ENCODE assay signal across 8 cellular contexts in genomic region chr6:27688014-27688586, GRCh38.
A peak's percentile ranks its signal among the peaks of the same experiment; 100 is the strongest.
DNase-seq lines count a peak whose midpoint lies in the region; ATAC-seq and TF ChIP-seq lines count a peak whose summit lies in the region.

No MANE protein-coding gene starts in this region.

- peaks cover 5% of the 10 kb centered on the region for H3K27me3 Mint-ChIP-seq in activated naive CD8-positive, alpha-beta T cell
- peaks cover 29% of the 10 kb centered on the region for H3K27me3 Mint-ChIP-seq in progenitor cell of endocrine pancreas

- ATAC-seq in HG02588 (IDR thresholded peaks at IDR 0.05; ENCODE audit: unreplicated experiment) = peak; percentile 60
- ATAC-seq in SK-N-SH treated with all-trans-retinoic acid at 6 μM for 48 hours = peak; percentile 88
- ATAC-seq in left cardiac atrium = peak; percentile 84 to 98

- DNase-seq in G401 (ENCODE audit: low spot score) (peak; percentile 95), NCI-H1092 (lab: John Stamatoyannopoulos, UW) (peak; percentile 71), left cardiac atrium (peak; percentile 61), progenitor cell of endocrine pancreas (ENCODE audit: low spot score, unreplicated experiment) (peak; percentile 64), ureter (ENCODE audit: low spot score) (peak; percentile 85)

- no peak for TF ChIP-seq CTCF in progenitor cell of endocrine pancreas (IDR thresholded peaks at IDR 0.05; ENCODE audit: unreplicated experiment)

- H3K9me3 Mint-ChIP-seq in activated naive CD8-positive, alpha-beta T cell (ENCODE audit: low read depth) = no peaks in the 10 kb centered on the region
- no peaks in the 10 kb centered on the region for H3K9me3 Mint-ChIP-seq in progenitor cell of endocrine pancreas (ENCODE audit: low read depth)

- H3K36me3 Mint-ChIP-seq in activated naive CD8-positive, alpha-beta T cell = no peaks in the 10 kb centered on the region
- no peaks in the 10 kb centered on the region for H3K36me3 Mint-ChIP-seq in progenitor cell of endocrine pancreas (ENCODE audit: insufficient read depth)

- H3K4me1 Mint-ChIP-seq in activated naive CD8-positive, alpha-beta T cell (ENCODE audit: low read depth) = peaks cover 20% of the 10 kb centered on the region
- H3K4me1 Mint-ChIP-seq in progenitor cell of endocrine pancreas (ENCODE audit: low read depth) = no peaks in the 10 kb centered on the region

- in situ Hi-C loops in G401 (cut with HindIII; ENCODE audit: low sequenced_read_pairs) = no loop called here

- intact Hi-C loops in left cardiac atrium (cut with DNase I) = no loop called here

- H3K4me3 Mint-ChIP-seq in activated naive CD8-positive, alpha-beta T cell = peak overlapping the region; percentile 92
- H3K4me3 Mint-ChIP-seq in progenitor cell of endocrine pancreas (ENCODE audit: low read depth) = peak overlapping the region; percentile 88

- H3K27ac Mint-ChIP-seq in activated naive CD8-positive, alpha-beta T cell = peak overlapping the region; percentile 94
- H3K27ac Mint-ChIP-seq in progenitor cell of endocrine pancreas = peak overlapping the region; percentile 98

TF ChIP-seq in SK-N-SH treated with all-trans-retinoic acid at 6 μM for 48 hours, 23 proteins besides CTCF, POLR2A, EP300 and RAD21:
- peak; percentile 59; the same call in 1 of the 2 replicates for TF ChIP-seq TSHZ2 (CRISPR knock-in tag; IDR thresholded peaks at IDR 0.05)
- no peak for TF ChIP-seq POU6F1 (CRISPR knock-in tag; IDR thresholded peaks at IDR 0.05; ENCODE audit: borderline replicate concordance, low read depth)
- TF ChIP-seq CREB5 (CRISPR knock-in tag; IDR thresholded peaks at IDR 0.05; ENCODE audit: low read depth) = no peak
- peak; percentile 72; the same call in 1 of the 2 replicates for TF ChIP-seq RARB (CRISPR knock-in tag; IDR thresholded peaks at IDR 0.05)
- TF ChIP-seq GLIS3 (CRISPR knock-in tag; IDR thresholded peaks at IDR 0.05) = 0 out of 2 replicates have a peak, but pooled peaks have one; percentile 69
- no peak for TF ChIP-seq BACH2 (CRISPR knock-in tag; IDR thresholded peaks at IDR 0.05; ENCODE audit: borderline replicate concordance)
- TF ChIP-seq ZNF565 (CRISPR knock-in tag; conservative IDR thresholded peaks at IDR 0.05; ENCODE audit: low read depth) = no peak
- no peak for TF ChIP-seq PPARA (CRISPR knock-in tag; IDR thresholded peaks at IDR 0.05; ENCODE audit: borderline replicate concordance)
- no peak for TF ChIP-seq OSR1 (CRISPR knock-in tag; IDR thresholded peaks at IDR 0.05)
- TF ChIP-seq PATZ1 (CRISPR knock-in tag; IDR thresholded peaks at IDR 0.05; ENCODE audit: borderline replicate concordance) = peak; percentile 23; the same call in 1 of the 2 replicates
- TF ChIP-seq ZFP3 (CRISPR knock-in tag; IDR thresholded peaks at IDR 0.05) = peak; percentile 88
- no peak for TF ChIP-seq ZNF8 (CRISPR knock-in tag; IDR thresholded peaks at IDR 0.05)
- no peak for TF ChIP-seq TOX (CRISPR knock-in tag; IDR thresholded peaks at IDR 0.05; ENCODE audit: borderline replicate concordance)
- no peak for TF ChIP-seq TCF4 (CRISPR knock-in tag; IDR thresholded peaks at IDR 0.05; ENCODE audit: borderline replicate concordance)
- no peak for TF ChIP-seq ZNF70 (CRISPR knock-in tag; IDR thresholded peaks at IDR 0.05)

Comparison
In these comparisons a context has a peak if more than half of its experiments do, and no peak if none do; other contexts are left out.
1. Peak in every context shown above with its lines: DNase-seq and ATAC-seq.